Comparison of ENCODE assay signal across 15 cellular contexts in the genomic region with DNA sequence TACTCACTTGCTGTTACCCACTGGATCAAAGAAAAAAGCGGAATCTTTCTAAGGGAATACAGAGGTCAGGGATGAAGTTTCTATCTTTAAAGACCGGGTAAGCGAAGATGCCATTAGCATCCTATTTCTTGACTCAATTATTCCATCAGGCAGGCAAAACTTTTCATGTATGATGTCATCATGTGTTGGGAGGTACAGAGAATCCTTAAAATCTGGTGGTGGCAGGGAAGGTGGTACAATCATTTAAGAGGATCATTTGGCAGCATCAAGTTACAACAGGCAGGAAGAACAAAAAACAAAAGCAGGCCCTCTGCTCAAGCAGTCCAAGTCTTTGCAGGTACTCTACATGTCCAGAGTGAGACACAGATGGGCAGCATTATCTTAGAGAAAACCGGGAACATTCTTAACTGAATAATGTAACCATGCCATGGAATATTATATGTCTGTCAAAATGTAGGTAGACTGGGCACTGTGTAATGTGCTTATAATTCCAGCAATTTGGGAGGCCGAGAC.
"Had no signal": no experiment of that assay in that cellular context is flagged by ENCODE, and none has a peak within 500 bp of the region (broad histone marks: within the 10 kb centered on the region; RNA-seq: fewer than 3 reads in every experiment).

No MANE protein-coding gene starts in this region.

- H3K9ac ChIP-seq: SK-N-SH had no signal

- H3K9me3 ChIP-seq: neutrophil, right atrium auricular region, SK-N-SH, transverse colon had no signal

- H3K36me3 ChIP-seq: neutrophil, right atrium auricular region, transverse colon had no signal

- ATAC-seq: WTC11 had no signal

- H3K9me3 Mint-ChIP-seq: activated CD4-positive, alpha-beta T cell treated with anti-CD3 and anti-CD28 coated beads, Interleukin-2, amount 10 ng/mL, durations not matched to agents 24 days and 14 days; mesothelial cell of epicardium; WTC11 had no signal

- H3K27me3 Mint-ChIP-seq: activated CD4-positive, alpha-beta T cell treated with anti-CD3 and anti-CD28 coated beads, Interleukin-2, amount 10 ng/mL, durations not matched to agents 24 days and 14 days had no signal

- H3K4me3 Mint-ChIP-seq: activated CD4-positive, alpha-beta T cell treated with anti-CD3 and anti-CD28 coated beads, Interleukin-2, amount 10 ng/mL, durations not matched to agents 24 days and 14 days; mesothelial cell of epicardium; WTC11 had no signal

- H3K27ac ChIP-seq: epithelial cell of prostate, neutrophil, transverse colon had no signal

- H3K4me2 ChIP-seq: SK-N-SH had no signal

- FAIRE-seq: small intestine had no signal

- H3K36me3 Mint-ChIP-seq: mesothelial cell of epicardium, WTC11 had no signal

- H3K27me3 ChIP-seq: right atrium auricular region, transverse colon had no signal

- H3K27ac Mint-ChIP-seq: activated CD4-positive, alpha-beta T cell treated with anti-CD3 and anti-CD28 coated beads, Interleukin-2, amount 10 ng/mL, durations not matched to agents 24 days and 14 days; mesothelial cell of epicardium; WTC11 had no signal

- DNase-seq: activated CD4-positive, alpha-beta T cell treated with anti-CD3 and anti-CD28 coated beads, Interleukin-2, amount 10 ng/mL, durations not matched to agents 24 days and 14 days; activated CD8-positive, alpha-beta memory T cell treated with anti-CD3 and anti-CD28 coated beads for 24 hours; activated effector memory CD4-positive, alpha-beta T cell treated with Interleukin-2 at 50 U/mL for 16 hours; caudate nucleus; effector memory CD4-positive, alpha-beta T cell; hypothalamus; SK-N-SH; small intestine; substantia nigra; transverse colon had no signal

- H3K4me3 ChIP-seq: right atrium auricular region, transverse colon had no signal
